Comparison of ENCODE assay signal across 10 cellular contexts in the genomic region with DNA sequence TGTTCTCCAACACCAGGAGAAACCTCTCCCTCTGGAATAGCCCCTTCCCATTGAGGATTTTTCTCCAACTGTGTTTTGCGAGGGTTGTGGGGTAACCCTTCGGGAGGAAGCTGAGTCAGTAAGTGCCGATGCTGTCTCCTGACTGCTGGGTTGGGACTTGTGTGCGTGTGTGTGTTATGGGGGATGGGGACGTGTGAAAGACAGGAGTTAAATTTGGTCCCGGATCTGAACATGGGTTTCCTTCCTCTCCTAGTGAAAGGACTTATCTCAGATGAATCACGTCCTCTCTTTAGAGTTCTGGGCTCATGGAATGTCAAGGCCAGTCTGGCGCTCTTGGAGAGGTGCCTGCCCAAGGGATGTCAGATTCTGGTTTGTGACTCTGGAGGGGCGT. TPM values are rescaled to one million over a fixed set of nuclear protein-coding genes. Genes with fewer than 3 reads are reported as not detected.
DNase-seq lines count a peak whose midpoint lies in the region; ATAC-seq and TF ChIP-seq lines count a peak whose summit lies in the region.
"Had no signal": no experiment of that assay in that cellular context is flagged by ENCODE, and none has a peak within 500 bp of the region (broad histone marks: within the 10 kb centered on the region; RNA-seq: fewer than 3 reads in every experiment).

No MANE protein-coding gene starts in this region.

- in situ Hi-C loops in gastrocnemius medialis (cut with MboI; ENCODE audit: low sequenced_read_pairs in 4 of 4): no loop called here

- H3K4me1 ChIP-seq in adipocyte (ENCODE audit: control insufficient read depth, insufficient read depth, low read length): peaks cover 24% of the 10 kb centered on the region
- peaks cover 0 to 20% of the 10 kb centered on the region in 2 donors for H3K4me1 ChIP-seq in gastrocnemius medialis

- DNase-seq in HS-27A (ENCODE audit: low read depth) (peak; percentile 74), adipocyte (ENCODE audit: low read depth) (no peak), left cardiac atrium (peak; percentile 78), gastrocnemius medialis (no peak), HK-2 (ENCODE audit: unreplicated experiment) (no peak)
- DNase-seq: Peyer's patch; stimulated activated CD4-positive, alpha-beta T cell treated with anti-CD3 and anti-CD28 coated beads, Interleukin-1b, Interleukin-23, amount 100 ng/mL, for 48 hours had no signal

- H3K27me3 ChIP-seq in adipocyte (replicated peaks; ENCODE audit: control insufficient read depth, insufficient read depth, low read length) (no peaks in the 10 kb centered on the region), gastrocnemius medialis (no peaks in the 10 kb centered on the region)
- H3K27me3 ChIP-seq: Peyer's patch had no signal

- H3K4me3 ChIP-seq in adipocyte (ENCODE audit: low read length): no peak overlapping the region
- H3K4me3 ChIP-seq in gastrocnemius medialis: no peak overlapping the region
- H3K4me3 ChIP-seq: Peyer's patch had no signal

- TF ChIP-seq POLR2A in gastrocnemius medialis (IDR thresholded peaks at IDR 0.05): peak in 1 of 2 donors; percentile 9

- ATAC-seq in left cardiac atrium: peak; percentile 74 to 86
- ATAC-seq in gastrocnemius medialis: peak; percentile 55 to 70
- no peak for ATAC-seq in HG02623 (IDR thresholded peaks at IDR 0.05; ENCODE audit: unreplicated experiment)
- no peak for ATAC-seq in HG02938 (IDR thresholded peaks at IDR 0.05; ENCODE audit: unreplicated experiment)
- no peak for ATAC-seq in GM19467 (IDR thresholded peaks at IDR 0.05; ENCODE audit: unreplicated experiment)

- H3K9ac ChIP-seq in adipocyte (ENCODE audit: low read length): peak overlapping the region; percentile 49

- H3K36me3 ChIP-seq in adipocyte (ENCODE audit: control insufficient read depth, insufficient read depth, low read length, severe bottlenecking) (no peaks in the 10 kb centered on the region), gastrocnemius medialis (no peaks in the 10 kb centered on the region)
- H3K36me3 ChIP-seq: Peyer's patch had no signal

- TF ChIP-seq CTCF in gastrocnemius medialis (IDR thresholded peaks at IDR 0.05 in 4 of 5, conservative IDR thresholded peaks at IDR 0.05 in 1 of 5): no peak

- intact Hi-C loops in left cardiac atrium (cut with DNase I) (loop anchor here in 1 of 2 donors (1.0 kb wide), 1 partner anchor 10 kb away; no protein-coding TSS in a partner anchor), gastrocnemius medialis (cut with DNase I; ENCODE audit: low total_unique reads) (no loop called here)

- peak overlapping the region; percentile 38 to 81 (median 62) for H3K27ac ChIP-seq in gastrocnemius medialis

- H3K9me3 ChIP-seq in adipocyte (ENCODE audit: control insufficient read depth, low read length): no peaks in the 10 kb centered on the region
- H3K9me3 ChIP-seq in gastrocnemius medialis: no peaks in the 10 kb centered on the region
- H3K9me3 ChIP-seq: Peyer's patch had no signal

RNA-seq across cellular contexts. Expression of a gene that starts 33.3 kb away (rescaled TPM):
- total RNA-seq in left cardiac atrium (10 to 100 TPM; 18.2 to 20.7 TPM), gastrocnemius medialis (10 to 100 TPM; 16.2 to 35.0 (median 21.7) TPM)

RNA-seq across cellular contexts. Expression of a gene that starts 39.3 kb away (rescaled TPM):
- not detected for total RNA-seq in left cardiac atrium
- total RNA-seq in gastrocnemius medialis: not detected
- total RNA-seq: Peyer's patch had no signal

Comparison
In these comparisons a context has a peak if more than half of its experiments do, and no peak if none do; other contexts are left out.
1. DNase-seq: peak in HS-27A (single experiment) and left cardiac atrium (single experiment); none in adipocyte (single experiment), gastrocnemius medialis (0 of 2) and HK-2 (single experiment).
2. ATAC-seq: peak in left cardiac atrium (2 of 2) and gastrocnemius medialis (2 of 2); none in HG02623 (single experiment), HG02938 (single experiment) and GM19467 (single experiment).